24 cellular contexts compared by ENCODE assay signal in genomic region chr2:196097864-196098660, GRCh38. TPM values are rescaled to one million over a fixed set of nuclear protein-coding genes. Genes with fewer than 3 reads are reported as not detected.
DNase-seq lines count a peak whose midpoint lies in the region; ATAC-seq and TF ChIP-seq lines count a peak whose summit lies in the region.
"Had no signal": no experiment of that assay in that cellular context is flagged by ENCODE, and none has a peak within 500 bp of the region (broad histone marks: within the 10 kb centered on the region; RNA-seq: fewer than 3 reads in every experiment).

No MANE protein-coding gene starts in this region.

- H3K27ac ChIP-seq in mesendoderm (ENCODE audit: low read depth, low read length) (no peak overlapping the region), thyroid gland (no peak overlapping the region)
- H3K27ac ChIP-seq: C4-2B, SJCRH30 had no signal

- TF ChIP-seq POLR2A in thyroid gland (IDR thresholded peaks at IDR 0.05): no peak

- H3K4ac ChIP-seq in mesendoderm (ENCODE audit: low read depth, low read length): no peak overlapping the region

- TF ChIP-seq CTCF in thyroid gland (IDR thresholded peaks at IDR 0.05): no peak

- no CpG with 5 or more reads among the region's 6 CpGs for WGBS in mesendoderm (ENCODE audit: extremely low coverage, insufficient coverage, low lambda C conversion rate)
- WGBS in thyroid gland, 2 donors: 88 to 89% methylated on average over 6 of the region's 6 CpGs

- H3K56ac ChIP-seq in mesendoderm (ENCODE audit: low read length): no peak overlapping the region

- intact Hi-C loops in thyroid gland (cut with DNase I): no loop called here

- H3K9ac ChIP-seq in mesendoderm (ENCODE audit: low read length): no peak overlapping the region

- no peak overlapping the region for H2AK5ac ChIP-seq in mesendoderm (ENCODE audit: low read length)

- DNase-seq in NCI-H526 treated with DMSO at 0.1 percent for 48 hours (lab: John Stamatoyannopoulos, UW) (peak; percentile 43), mesendoderm (no peak), NOMO-1 treated with DMSO at 0.1 percent for 48 hours (lab: John Stamatoyannopoulos, UW; ENCODE audit: unreplicated experiment) (no peak), thyroid gland (no peak)
- DNase-seq: CD8-positive, alpha-beta T cell; DMS 273 treated with DMSO at 0.1 percent for 48 hours; DMS79; EL; GDM1; KBM-7; MG63; NCI-H2029; NCI-H446; PC-3; SJCRH30; T-helper 17 cell; T1000 had no signal

- no peaks in the 10 kb centered on the region for H3K79me2 ChIP-seq in mesendoderm (ENCODE audit: control insufficient read depth, insufficient read depth, low read length)

- peaks cover 3% of the 10 kb centered on the region for H3K4me1 ChIP-seq in mesendoderm (ENCODE audit: control insufficient read depth, low read depth, low read length)
- no peaks in the 10 kb centered on the region for H3K4me1 ChIP-seq in thyroid gland

- no peaks in the 10 kb centered on the region for H3K27me3 ChIP-seq in mesendoderm (ENCODE audit: insufficient read depth, low read length, poor library complexity)
- H3K27me3 ChIP-seq in thyroid gland: no peaks in the 10 kb centered on the region
- H3K27me3 ChIP-seq: MG63, SJCRH30 had no signal

- H3K18ac ChIP-seq in mesendoderm (ENCODE audit: low read length): no peak overlapping the region

- no peak overlapping the region for H4K8ac ChIP-seq in mesendoderm (ENCODE audit: low read depth, low read length)

- no peak overlapping the region for H4K5ac ChIP-seq in mesendoderm (ENCODE audit: low read length)

- no peak overlapping the region for H2BK5ac ChIP-seq in mesendoderm (ENCODE audit: low read length)

- ATAC-seq in GM18870 (IDR thresholded peaks at IDR 0.05; ENCODE audit: unreplicated experiment): peak; percentile 35
- ATAC-seq in HG02885 (IDR thresholded peaks at IDR 0.05; ENCODE audit: poor library complexity, unreplicated experiment): peak; percentile 33
- ATAC-seq in HG03045 (IDR thresholded peaks at IDR 0.05; ENCODE audit: unreplicated experiment): no peak
- no peak for ATAC-seq in GM21786 (IDR thresholded peaks at IDR 0.05; ENCODE audit: unreplicated experiment)
- ATAC-seq: CD8-positive, alpha-beta T cell; Right ventricle myocardium inferior; SK-N-SH treated with all-trans-retinoic acid at 6 μM for 48 hours; T-helper 17 cell had no signal

- no peak overlapping the region for H3K23ac ChIP-seq in mesendoderm (ENCODE audit: low read length)

- H3K79me1 ChIP-seq in mesendoderm (ENCODE audit: low read length): no peaks in the 10 kb centered on the region

- H3K4me3 ChIP-seq in mesendoderm (ENCODE audit: low read length): no peak overlapping the region
- H3K4me3 ChIP-seq in thyroid gland (replicated peaks in 1 of 3): no peak overlapping the region
- H3K4me3 ChIP-seq: MG63, SJCRH30 had no signal

- no peak overlapping the region for H2BK15ac ChIP-seq in mesendoderm (replicated peaks; ENCODE audit: low read depth)

- no peak overlapping the region for H3K4me2 ChIP-seq in mesendoderm (ENCODE audit: low read length)

- no peaks in the 10 kb centered on the region for H3K9me3 ChIP-seq in thyroid gland

- H2BK120ac ChIP-seq in mesendoderm (ENCODE audit: low read depth, low read length): peak overlapping the region; percentile 61

- H3K36me3 ChIP-seq in mesendoderm (ENCODE audit: control insufficient read depth, insufficient read depth, low read length) (no peaks in the 10 kb centered on the region), thyroid gland (no peaks in the 10 kb centered on the region)
- H3K36me3 ChIP-seq: MG63, SJCRH30 had no signal

RNA-seq across cellular contexts. Expression of gene DNAH7, which starts 29.4 kb away (rescaled TPM):
- polyA plus RNA-seq in mesendoderm (2013, experiment 1 of 2): 0.08 TPM
- polyA plus RNA-seq in mesendoderm (2013, experiment 2 of 2): 0.03 TPM
- total RNA-seq in thyroid gland: 10 to 100 TPM in 3 of 4 donors, 1 to 10 TPM in 1; 9.9 to 21.7 (median 15.5) TPM
- total RNA-seq: CD8-positive, alpha-beta T cell had no signal

Comparison
In these comparisons a context has a peak if more than half of its experiments do, and no peak if none do; other contexts are left out.
1. ATAC-seq: peak in GM18870 (single experiment) and HG02885 (single experiment); none in HG03045 (single experiment) and GM21786 (single experiment).